In genomic region chr11:10329935-10330334, GRCh38 we compare ENCODE assay signal across 18 cellular contexts. TPM values are rescaled to one million over a fixed set of nuclear protein-coding genes. Genes with fewer than 3 reads are reported as not detected.
A peak's percentile ranks its signal among the peaks of the same experiment; 100 is the strongest.
DNase-seq lines count a peak whose midpoint lies in the region; ATAC-seq and TF ChIP-seq lines count a peak whose summit lies in the region.
"Had no signal": no experiment of that assay in that cellular context is flagged by ENCODE, and none has a peak within 500 bp of the region (broad histone marks: within the 10 kb centered on the region; RNA-seq: fewer than 3 reads in every experiment).

No MANE protein-coding gene starts in this region.

- H3K27ac ChIP-seq in esophagus muscularis mucosa (replicated peaks in 1 of 4) (no peak overlapping the region), heart left ventricle (no peak overlapping the region), endodermal cell (ENCODE audit: low read depth, low read length) (no peak overlapping the region), left ventricle myocardium inferior (replicated peaks) (no peak overlapping the region)
- H3K27ac ChIP-seq: dorsolateral prefrontal cortex had no signal

- no peak overlapping the region for H3K9ac ChIP-seq in endodermal cell (ENCODE audit: extremely low read depth, low read length, poor library complexity, severe bottlenecking)

- H3K9me3 Mint-ChIP-seq in endodermal cell = peaks cover 6% of the 10 kb centered on the region
- H3K9me3 Mint-ChIP-seq: activated B cell treated with CpG ODN at 0.5 μM for 24 hours; activated naive CD4-positive, alpha-beta T cell treated with anti-CD3 and anti-CD28 coated beads, Interleukin-2, amount 10 ng/mL, durations not matched to agents 7 days and 5 days; naive thymus-derived CD8-positive, alpha-beta T cell; stimulated activated naive B cell treated with anti-CD40 and anti-IgM and Interleukin-4, amounts not matched to agents 10 μg/mL and 1 μg/mL and 100 μg/mL, for 72 hours had no signal

- ATAC-seq in heart left ventricle (no peak), HG03097 (IDR thresholded peaks at IDR 0.05; ENCODE audit: low FRiP score, unreplicated experiment) (no peak)
- ATAC-seq: left colon; naive thymus-derived CD8-positive, alpha-beta T cell; stimulated activated naive B cell treated with anti-CD40 and anti-IgM and Interleukin-4, amounts not matched to agents 10 μg/mL and 1 μg/mL and 100 μg/mL, for 72 hours had no signal

- H3K27me3 ChIP-seq in esophagus muscularis mucosa (no peaks in the 10 kb centered on the region), heart left ventricle (no peaks in the 10 kb centered on the region), endodermal cell (ENCODE audit: control insufficient read depth, insufficient read depth, low read length, poor library complexity, severe bottlenecking) (no peaks in the 10 kb centered on the region), left ventricle myocardium inferior (ENCODE audit: low read depth) (no peaks in the 10 kb centered on the region)
- H3K27me3 ChIP-seq: dorsolateral prefrontal cortex had no signal

- H3K4me3 Mint-ChIP-seq in endodermal cell = no peak overlapping the region
- H3K4me3 Mint-ChIP-seq: activated B cell treated with CpG ODN at 0.5 μM for 24 hours; activated naive CD4-positive, alpha-beta T cell treated with anti-CD3 and anti-CD28 coated beads, Interleukin-2, amount 10 ng/mL, durations not matched to agents 7 days and 5 days; naive thymus-derived CD8-positive, alpha-beta T cell; stimulated activated naive B cell treated with anti-CD40 and anti-IgM and Interleukin-4, amounts not matched to agents 10 μg/mL and 1 μg/mL and 100 μg/mL, for 72 hours had no signal

- H3K4me1 ChIP-seq in esophagus muscularis mucosa = peaks cover 39 to 45% (median 43%) of the 10 kb centered on the region in 4 donors
- H3K4me1 ChIP-seq in heart left ventricle = peaks cover 0 to 51% (median 26%) of the 10 kb centered on the region in 12 donors
- peaks cover 23% of the 10 kb centered on the region for H3K4me1 ChIP-seq in endodermal cell (ENCODE audit: control insufficient read depth, insufficient read depth, low read length)
- H3K4me1 ChIP-seq in left ventricle myocardium inferior = peaks cover 41% of the 10 kb centered on the region

- H3K36me3 ChIP-seq in esophagus muscularis mucosa (no peaks in the 10 kb centered on the region), heart left ventricle (no peaks in the 10 kb centered on the region), endodermal cell (ENCODE audit: control insufficient read depth, insufficient read depth, low read length) (no peaks in the 10 kb centered on the region), left ventricle myocardium inferior (no peaks in the 10 kb centered on the region)

- 46% methylated on average over 2 of the region's 2 CpGs for WGBS in esophagus muscularis mucosa
- 64 to 75% (median 71%) methylated on average over 2 of the region's 2 CpGs for WGBS in heart left ventricle, 4 donors
- 93 to 94% methylated on average over 2 of the region's 2 CpGs for WGBS in endodermal cell (ENCODE audit: insufficient coverage in 1 of 2, insufficient read length in 1 of 2), 2 experiments

- no peaks in the 10 kb centered on the region for H3K36me3 Mint-ChIP-seq in endodermal cell (ENCODE audit: low read depth)
- H3K36me3 Mint-ChIP-seq: activated naive CD4-positive, alpha-beta T cell treated with anti-CD3 and anti-CD28 coated beads, Interleukin-2, amount 10 ng/mL, durations not matched to agents 7 days and 5 days; naive thymus-derived CD8-positive, alpha-beta T cell had no signal

- H3K9me3 ChIP-seq in esophagus muscularis mucosa = no peaks in the 10 kb centered on the region
- H3K9me3 ChIP-seq in heart left ventricle = no peaks in the 10 kb centered on the region
- H3K9me3 ChIP-seq in endodermal cell (ENCODE audit: control insufficient read depth, low read length) = peaks cover 10% of the 10 kb centered on the region
- H3K9me3 ChIP-seq in left ventricle myocardium inferior (replicated peaks) = peaks cover 6% of the 10 kb centered on the region

- intact Hi-C loops in esophagus muscularis mucosa (cut with DNase I) = no loop called here
- intact Hi-C loops in heart left ventricle (cut with DNase I) = loop anchor here in 5 of 10 donors (5.0 to 10.0 kb wide), 7 partner anchors 37 to 1315 kb away; no protein-coding TSS in a partner anchor
- intact Hi-C loops in left ventricle myocardium inferior (cut with micrococcal nuclease) = loop anchor here (10.0 kb wide), 2 partner anchors 355 to 465 kb away; no protein-coding TSS in a partner anchor

- TF ChIP-seq EP300 in esophagus muscularis mucosa (IDR thresholded peaks at IDR 0.05) = no peak

- DNase-seq in ELR (ENCODE audit: low read depth) = peak; percentile 93
- DNase-seq in T1000 (lab: John Stamatoyannopoulos, UW) = peak; percentile 18
- DNase-seq in esophagus muscularis mucosa (ENCODE audit: extremely low spot score) = peak; percentile 26
- DNase-seq in renal cortical epithelial cell (ENCODE audit: low read depth) = peak; percentile 63
- no peak for DNase-seq in heart left ventricle
- DNase-seq in endodermal cell = no peak
- no peak for DNase-seq in left ventricle myocardium inferior
- DNase-seq: activated B cell treated with CpG ODN at 0.5 μM for 24 hours; activated naive CD4-positive, alpha-beta T cell treated with anti-CD3 and anti-CD28 coated beads, Interleukin-2, amount 10 ng/mL, durations not matched to agents 7 days and 5 days; dorsolateral prefrontal cortex; glutamatergic neuron; left colon; MV-4-11; naive thymus-derived CD8-positive, alpha-beta T cell; NCI-H2171; stimulated activated CD4-positive, alpha-beta T cell treated with anti-CD3 and anti-CD28 coated beads, Interleukin-4, amount 100 ng/mL, for 24 hours; stimulated activated naive B cell treated with anti-CD40 and anti-IgM and Interleukin-4, amounts not matched to agents 10 μg/mL and 1 μg/mL and 100 μg/mL, for 72 hours had no signal

- H3K4me3 ChIP-seq in esophagus muscularis mucosa = no peak overlapping the region
- H3K4me3 ChIP-seq in heart left ventricle = no peak overlapping the region
- H3K4me3 ChIP-seq in endodermal cell (ENCODE audit: low read length) = no peak overlapping the region
- no peak overlapping the region for H3K4me3 ChIP-seq in left ventricle myocardium inferior
- H3K4me3 ChIP-seq: dorsolateral prefrontal cortex had no signal

- H3K27ac Mint-ChIP-seq in endodermal cell = no peak overlapping the region
- H3K27ac Mint-ChIP-seq: activated B cell treated with CpG ODN at 0.5 μM for 24 hours; activated naive CD4-positive, alpha-beta T cell treated with anti-CD3 and anti-CD28 coated beads, Interleukin-2, amount 10 ng/mL, durations not matched to agents 7 days and 5 days; naive thymus-derived CD8-positive, alpha-beta T cell; stimulated activated naive B cell treated with anti-CD40 and anti-IgM and Interleukin-4, amounts not matched to agents 10 μg/mL and 1 μg/mL and 100 μg/mL, for 72 hours had no signal

- H3K27me3 Mint-ChIP-seq in endodermal cell (ENCODE audit: insufficient read depth) = peaks cover 6% of the 10 kb centered on the region

- peaks cover 21% of the 10 kb centered on the region for H3K4me1 Mint-ChIP-seq in endodermal cell
- H3K4me1 Mint-ChIP-seq: activated B cell treated with CpG ODN at 0.5 μM for 24 hours; activated naive CD4-positive, alpha-beta T cell treated with anti-CD3 and anti-CD28 coated beads, Interleukin-2, amount 10 ng/mL, durations not matched to agents 7 days and 5 days; naive thymus-derived CD8-positive, alpha-beta T cell had no signal

- TF ChIP-seq CTCF in esophagus muscularis mucosa (IDR thresholded peaks at IDR 0.05) (no peak), heart left ventricle (IDR thresholded peaks at IDR 0.05) (no peak), endodermal cell (conservative IDR thresholded peaks at IDR 0.05) (no peak), left ventricle myocardium inferior (IDR thresholded peaks at IDR 0.05; ENCODE audit: borderline replicate concordance) (no peak)

- TF ChIP-seq POLR2A in esophagus muscularis mucosa (IDR thresholded peaks at IDR 0.05; ENCODE audit: low read depth) (no peak), heart left ventricle (IDR thresholded peaks at IDR 0.05) (no peak)

RNA-seq across cellular contexts. Expression of gene ADM, which starts 25.1 kb away (rescaled TPM):
- total RNA-seq in esophagus muscularis mucosa (100 to 1,000 TPM in 2 of 4 donors, 10 to 100 TPM in 2; 57.3 to 152 (median 105) TPM), renal cortical epithelial cell (56.4 and 57.3 TPM in 2 replicates), heart left ventricle (10 to 100 TPM in 6 of 9 donors, 1 to 10 TPM in 3; 6.9 to 52.4 (median 16.8) TPM), endodermal cell (10 to 100 TPM; 20.6 to 35.5 TPM), left ventricle myocardium inferior (14.2 TPM)
- polyA plus RNA-seq in heart left ventricle = 100 to 1,000 TPM in 1 of 2 donors, 10 to 100 TPM in 1; 14.6 to 154 TPM
- 38.5 TPM for polyA plus RNA-seq in endodermal cell (2013, experiment 1 of 2)
- 38.1 TPM for polyA plus RNA-seq in endodermal cell (2013, experiment 2 of 2)

RNA-seq across cellular contexts. Expression of gene SBF2, which starts 35.9 kb away (rescaled TPM):
- total RNA-seq in esophagus muscularis mucosa (10 to 100 TPM; 44.6 to 59.4 (median 53.4) TPM), renal cortical epithelial cell (31.6 and 51.4 TPM in 2 replicates), heart left ventricle (10 to 100 TPM; 15.3 to 33.9 (median 21.5) TPM), endodermal cell (10 to 100 TPM; 27.1 to 32.5 TPM), left ventricle myocardium inferior (17.8 TPM)
- 10 to 100 TPM; 10.4 to 12.5 TPM for polyA plus RNA-seq in heart left ventricle
- 24.3 TPM for polyA plus RNA-seq in endodermal cell (2013, experiment 1 of 2)
- polyA plus RNA-seq in endodermal cell (2013, experiment 2 of 2) = 23.7 TPM

Comparison
In these comparisons a context has a peak if more than half of its experiments do, and no peak if none do; other contexts are left out.
1. DNase-seq: peak in ELR (single experiment), T1000 (single experiment), esophagus muscularis mucosa (single experiment) and renal cortical epithelial cell (single experiment); none in heart left ventricle (0 of 5), endodermal cell (single experiment) and left ventricle myocardium inferior (single experiment).